In genomic region chr5:139012170-139012569, GRCh38 we compare ENCODE assay signal across 16 cellular contexts.
"Had no signal": no experiment of that assay in that cellular context is flagged by ENCODE, and none has a peak within 500 bp of the region (broad histone marks: within the 10 kb centered on the region; RNA-seq: fewer than 3 reads in every experiment).

No MANE protein-coding gene starts in this region.

- ATAC-seq: activated naive CD8-positive, alpha-beta T cell treated with anti-CD3 and anti-CD28 coated beads, Interleukin-2, amount 50 U/mL, for 24 hours; T-cell had no signal

- H3K27ac Mint-ChIP-seq: activated naive CD8-positive, alpha-beta T cell treated with anti-CD3 and anti-CD28 coated beads, Interleukin-2, amount 50 U/mL, for 24 hours had no signal

- H3K4me1 ChIP-seq: stomach, uterus had no signal

- DNase-seq: activated CD4-positive, alpha-beta T cell treated with anti-CD3 and anti-CD28 coated beads, Interleukin-2, amount 50 U/mL, for 1 hour; activated effector memory CD4-positive, alpha-beta T cell treated with Interleukin-2 at 50 U/mL for 16 hours; activated naive CD8-positive, alpha-beta T cell treated with anti-CD3 and anti-CD28 coated beads, Interleukin-2, amount 50 U/mL, for 24 hours; activated T-cell treated with anti-CD3 and anti-CD28 coated beads, Interleukin-2, amount 50 U/mL, for 1 hour; caudate nucleus; effector CD8-positive, alpha-beta T cell; hippocampal formation; kidney glomerular epithelial cell; stimulated activated CD4-positive, alpha-beta T cell treated with anti-CD3 and anti-CD28 coated beads, Interleukin-15, amount 100 ng/mL, for 24 hours; stimulated activated CD4-positive, alpha-beta T cell treated with anti-CD3 and anti-CD28 coated beads, Interleukin-4, amount 100 ng/mL, for 24 hours; stomach; T-cell; T1000; uterus had no signal

- H3K4me3 ChIP-seq: coronary artery, stomach, thoracic aorta, uterus had no signal

- H3K27me3 Mint-ChIP-seq: activated naive CD8-positive, alpha-beta T cell treated with anti-CD3 and anti-CD28 coated beads, Interleukin-2, amount 50 U/mL, for 24 hours; T-cell had no signal

- H3K9me3 Mint-ChIP-seq: activated naive CD8-positive, alpha-beta T cell treated with anti-CD3 and anti-CD28 coated beads, Interleukin-2, amount 50 U/mL, for 24 hours; T-cell had no signal

- H3K36me3 ChIP-seq: thoracic aorta, uterus had no signal

- H3K9me3 ChIP-seq: stomach, thoracic aorta, uterus had no signal

- H3K27me3 ChIP-seq: stomach, uterus had no signal

- H3K27ac ChIP-seq: coronary artery, thoracic aorta, uterus had no signal
